Comparison of ENCODE assay signal across 8 cellular contexts in genomic region chr5:32444191-32444945, GRCh38. TPM values are rescaled to one million over a fixed set of nuclear protein-coding genes. Genes with fewer than 3 reads are reported as not detected.
DNase-seq lines count a peak whose midpoint lies in the region; ATAC-seq and TF ChIP-seq lines count a peak whose summit lies in the region.

Gene ZFR (minus strand): TSS chr5:32444740. CDS start chr5:32444658, 82 bp downstream.

- peaks cover 5 to 20% (median 15%) of the 10 kb centered on the region in 4 donors for H3K4me1 ChIP-seq in liver (ENCODE audit: control insufficient read depth in 4 of 4, insufficient read depth in 4 of 4, low read length in 3 of 4)

- no peaks in the 10 kb centered on the region for H3K27me3 ChIP-seq in liver (ENCODE audit: control insufficient read depth in 4 of 4, insufficient read depth in 4 of 4, low read length in 3 of 4)

- WGBS in liver, result under 1% methylated on average over 81 of the region's 81 CpGs

- H3K4me1 Mint-ChIP-seq in CD14-positive monocyte, result peaks cover 39% of the 10 kb centered on the region

- peaks cover 0 to 4% (median 2%) of the 10 kb centered on the region in 3 donors for H3K27me3 Mint-ChIP-seq in CD14-positive monocyte (ENCODE audit: low read depth in 3 of 3)

- peak within 1 kb of the TSS; percentile 84 to 93 for H3K4me3 Mint-ChIP-seq in CD14-positive monocyte

- intact Hi-C loops in CD14-positive monocyte (cut with micrococcal nuclease), result loop anchor here (5.0 to 10.0 kb wide), 4 partner anchors 60 to 270 kb away; partner anchors contain the start of genes GOLPH3 (in 1 of the 2) and SUB1 (in 1 of the 2)

- peaks cover 0 to 17% of the 10 kb centered on the region in 2 donors for H3K36me3 Mint-ChIP-seq in CD14-positive monocyte

- peak within 1 kb of the TSS; percentile 87 to 94 for H3K27ac ChIP-seq in liver (ENCODE audit: low read depth in 1 of 2, low read length in 2 of 2)

- DNase-seq in CD14-positive monocyte (ENCODE audit: low spot score) (peak; percentile 91), NCI-H774 (lab: John Stamatoyannopoulos, UW) (peak; percentile 93), dermis blood vessel endothelial cell (peak; percentile 93)
- peak; percentile 89 to 91 for DNase-seq in activated CD4-positive, alpha-beta T cell treated with anti-CD3 and anti-CD28 coated beads, Interleukin-2, amount 50 U/mL, for 4 hours
- peak; percentile 92 for DNase-seq in stimulated activated CD4-positive, alpha-beta T cell treated with anti-CD3 and anti-CD28 coated beads, Interleukin-4, amount 100 ng/mL, for 1 hour

- H3K9me3 ChIP-seq in liver (ENCODE audit: control insufficient read depth in 4 of 4, low read length in 3 of 4), result no peaks in the 10 kb centered on the region

- peak within 1 kb of the TSS; percentile 69 to 99 (median 90) for H3K4me3 ChIP-seq in liver (ENCODE audit: low read depth in 1 of 3, low read length in 3 of 3)

- H3K9me3 Mint-ChIP-seq in CD14-positive monocyte, result peaks cover 0 to 5% (median 0%) of the 10 kb centered on the region in 7 donors

- TF ChIP-seq CTCF in CD14-positive monocyte (IDR thresholded peaks at IDR 0.05) (no peak), liver (IDR thresholded peaks at IDR 0.05; ENCODE audit: low read depth, low read length, missing input control) (no peak)

- peak within 1 kb of the TSS; percentile 87 to 95 (median 92) for H3K27ac Mint-ChIP-seq in CD14-positive monocyte

- TF ChIP-seq RAD21 in liver (IDR thresholded peaks at IDR 0.05), result no peak

- ATAC-seq in GM19438 (IDR thresholded peaks at IDR 0.05; ENCODE audit: low read depth, unreplicated experiment) (peak; percentile 75), HG03571 (IDR thresholded peaks at IDR 0.05; ENCODE audit: unreplicated experiment) (peak; percentile 76)

- H3K9ac ChIP-seq in liver (ENCODE audit: low read depth in 1 of 2, low read length in 2 of 2), result peak within 1 kb of the TSS; percentile 40 to 79

- no peaks in the 10 kb centered on the region for H3K36me3 ChIP-seq in liver (ENCODE audit: control insufficient read depth in 4 of 4, insufficient read depth in 3 of 4, low read depth in 1 of 4, low read length in 3 of 4)

TF ChIP-seq in liver, 16 proteins besides CTCF, POLR2A, EP300 and RAD21:
- TF ChIP-seq YY1 (IDR thresholded peaks at IDR 0.05), result peak; percentile 79
- no peak for TF ChIP-seq FOXA1 (IDR thresholded peaks at IDR 0.05)
- TF ChIP-seq HNF4A (conservative IDR thresholded peaks at IDR 0.05), result peak in 1 of 2 donors; percentile 28
- TF ChIP-seq HNF4G (IDR thresholded peaks at IDR 0.05), result no peak
- TF ChIP-seq ATF3 (IDR thresholded peaks at IDR 0.05), result no peak
- no peak for TF ChIP-seq TAF1 (conservative IDR thresholded peaks at IDR 0.05)
- no peak for TF ChIP-seq MAX (IDR thresholded peaks at IDR 0.05)

RNA-seq across cellular contexts. Expression of gene ZFR, which starts in this region (rescaled TPM):
- polyA plus RNA-seq in CD14-positive monocyte (10 to 100 TPM; 62.3 to 81.8 TPM), liver (10 to 100 TPM; 17.5 to 25.8 TPM)
- total RNA-seq in dermis blood vessel endothelial cell (72.8 and 89.7 TPM in 2 replicates), liver (10 to 100 TPM; 35.8 to 44.5 TPM)

Comparison
In these comparisons a context has a peak if more than half of its experiments do, and no peak if none do; other contexts are left out.
1. Peak in every context shown above with its lines: DNase-seq, ATAC-seq, H3K4me3 ChIP-seq and H3K27ac ChIP-seq.